In the genomic region with DNA sequence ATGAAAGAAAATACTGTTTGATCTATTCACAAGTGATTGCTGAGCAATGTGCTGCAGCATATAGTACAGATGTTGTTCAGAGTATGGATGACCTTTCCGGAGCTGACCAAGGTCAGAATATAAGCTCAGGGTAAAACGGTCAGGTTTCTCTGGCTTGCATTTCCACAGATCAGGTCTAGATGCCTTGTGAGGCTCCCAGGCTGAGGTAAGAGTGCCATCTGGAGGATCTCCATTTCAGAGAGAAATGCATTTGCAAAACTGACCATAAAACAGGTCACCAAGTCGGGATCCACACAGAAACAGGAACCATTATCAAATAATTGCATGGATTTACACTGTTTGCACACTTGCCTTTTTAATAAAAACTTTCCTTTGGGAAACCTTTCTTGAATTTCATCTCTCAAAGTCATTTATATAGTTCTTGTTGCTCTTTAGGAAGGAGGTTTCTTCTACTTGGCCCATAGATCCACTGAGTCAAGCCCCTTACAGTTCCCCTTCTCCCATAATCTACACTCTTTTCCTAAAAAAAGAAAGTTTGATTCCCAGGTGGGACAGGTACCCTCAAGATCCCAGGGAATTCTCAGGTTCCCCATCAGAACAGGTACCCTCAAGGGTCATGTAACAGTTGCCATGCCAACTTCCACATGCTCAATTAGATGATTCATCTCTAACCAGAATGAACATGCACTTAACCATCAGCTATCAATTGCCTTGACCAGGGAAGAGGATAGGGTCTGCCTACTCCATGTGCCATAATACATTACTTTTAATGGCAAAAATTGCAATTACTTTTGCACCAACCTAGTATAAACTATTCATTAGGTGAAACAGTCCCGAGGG, we compare ENCODE assay signal across 1 cellular context.
A peak's percentile ranks its signal among the peaks of the same experiment; 100 is the strongest.
TF ChIP-seq lines count a peak whose summit lies in the region.

No MANE protein-coding gene starts in this region.

TF ChIP-seq in HepG2, 621 proteins besides CTCF, POLR2A, EP300 and RAD21:
- TF ChIP-seq, protein P1, sequence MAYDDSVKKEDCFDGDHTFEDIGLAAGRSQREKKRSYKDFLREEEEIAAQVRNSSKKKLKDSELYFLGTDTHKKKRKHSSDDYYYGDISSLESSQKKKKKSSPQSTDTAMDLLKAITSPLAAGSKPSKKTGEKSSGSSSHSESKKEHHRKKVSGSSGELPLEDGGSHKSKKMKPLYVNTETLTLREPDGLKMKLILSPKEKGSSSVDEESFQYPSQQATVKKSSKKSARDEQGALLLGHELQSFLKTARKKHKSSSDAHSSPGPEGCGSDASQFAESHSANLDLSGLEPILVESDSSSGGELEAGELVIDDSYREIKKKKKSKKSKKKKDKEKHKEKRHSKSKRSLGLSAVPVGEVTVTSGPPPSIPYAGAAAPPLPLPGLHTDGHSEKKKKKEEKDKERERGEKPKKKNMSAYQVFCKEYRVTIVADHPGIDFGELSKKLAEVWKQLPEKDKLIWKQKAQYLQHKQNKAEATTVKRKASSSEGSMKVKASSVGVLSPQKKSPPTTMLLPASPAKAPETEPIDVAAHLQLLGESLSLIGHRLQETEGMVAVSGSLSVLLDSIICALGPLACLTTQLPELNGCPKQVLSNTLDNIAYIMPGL (CRISPR knock-in tag; IDR thresholded peaks at IDR 0.05; ENCODE audit: borderline replicate concordance in 1 of 2, low read depth in 1 of 2): 0 out of 4 replicates have a peak, but pooled peaks of 1 of the 2 experiments have one; percentile 20
- TF ChIP-seq ESRRA (CRISPR knock-in tag; IDR thresholded peaks at IDR 0.05; ENCODE audit: low read depth) (peak; percentile 86), STAG1 (CRISPR knock-in tag; IDR thresholded peaks at IDR 0.05) (peak; percentile 82), SMC3 (IDR thresholded peaks at IDR 0.05; ENCODE audit: low read length) (peak; percentile 82), ISL2 (CRISPR knock-in tag; IDR thresholded peaks at IDR 0.05) (0 out of 2 replicates have a peak, but pooled peaks have one; percentile 15), ZSCAN12 (CRISPR knock-in tag; IDR thresholded peaks at IDR 0.05) (no peak), MBNL3 (CRISPR knock-in tag; conservative IDR thresholded peaks at IDR 0.05) (no peak), ZNF331 (CRISPR knock-in tag; IDR thresholded peaks at IDR 0.05) (0 out of 2 replicates have a peak, but pooled peaks have one; percentile 7), HNRNPK (IDR thresholded peaks at IDR 0.05; ENCODE audit: low read depth, low read length, poor library complexity, severe bottlenecking) (no peak)
- TF ChIP-seq, protein P2, sequence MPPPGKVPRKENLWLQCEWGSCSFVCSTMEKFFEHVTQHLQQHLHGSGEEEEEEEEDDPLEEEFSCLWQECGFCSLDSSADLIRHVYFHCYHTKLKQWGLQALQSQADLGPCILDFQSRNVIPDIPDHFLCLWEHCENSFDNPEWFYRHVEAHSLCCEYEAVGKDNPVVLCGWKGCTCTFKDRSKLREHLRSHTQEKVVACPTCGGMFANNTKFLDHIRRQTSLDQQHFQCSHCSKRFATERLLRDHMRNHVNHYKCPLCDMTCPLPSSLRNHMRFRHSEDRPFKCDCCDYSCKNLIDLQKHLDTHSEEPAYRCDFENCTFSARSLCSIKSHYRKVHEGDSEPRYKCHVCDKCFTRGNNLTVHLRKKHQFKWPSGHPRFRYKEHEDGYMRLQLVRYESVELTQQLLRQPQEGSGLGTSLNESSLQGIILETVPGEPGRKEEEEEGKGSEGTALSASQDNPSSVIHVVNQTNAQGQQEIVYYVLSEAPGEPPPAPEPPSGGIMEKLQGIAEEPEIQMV (CRISPR knock-in tag; IDR thresholded peaks at IDR 0.05; ENCODE audit: low read depth): no peak
